In genomic region chr12:22828059-22828458, GRCh38 we compare ENCODE assay signal across 20 cellular contexts.
DNase-seq lines count a peak whose midpoint lies in the region; ATAC-seq, FAIRE-seq and TF ChIP-seq lines count a peak whose summit lies in the region.
"Had no signal": no experiment of that assay in that cellular context is flagged by ENCODE, and none has a peak within 500 bp of the region (broad histone marks: within the 10 kb centered on the region; RNA-seq: fewer than 3 reads in every experiment).

No MANE protein-coding gene starts in this region.

- H3K4me1 ChIP-seq in mesendoderm (ENCODE audit: control insufficient read depth, low read depth, low read length), result no peaks in the 10 kb centered on the region
- H3K4me1 ChIP-seq: esophagus muscularis mucosa, gastrocnemius medialis had no signal

- POLR2A ChIA-PET in activated CD4-positive, alpha-beta T cell treated with anti-CD3 and anti-CD28 coated beads for 36 hours (lab: Charles Lee), result no interaction called here
- POLR2A ChIA-PET in activated CD4-positive, alpha-beta T cell treated with anti-CD3 and anti-CD28 coated beads, Interleukin-2, amount 10 ng/mL, durations not matched to agents 7 days and 5 days (lab: Charles Lee), result no interaction called here

- WGBS in mesendoderm (ENCODE audit: extremely low coverage, insufficient coverage, low lambda C conversion rate), result no CpG with 5 or more reads among the region's 3 CpGs

- no peaks in the 10 kb centered on the region for H3K27me3 ChIP-seq in mesendoderm (ENCODE audit: insufficient read depth, low read length, poor library complexity)
- H3K27me3 ChIP-seq: esophagus muscularis mucosa, gastrocnemius medialis had no signal

- H4K5ac ChIP-seq in mesendoderm (ENCODE audit: low read length), result no peak overlapping the region

- H2BK15ac ChIP-seq in mesendoderm (replicated peaks; ENCODE audit: low read depth), result peak overlapping the region; percentile 57

- no peak overlapping the region for H2BK5ac ChIP-seq in mesendoderm (ENCODE audit: low read length)

- no peaks in the 10 kb centered on the region for H3K36me3 Mint-ChIP-seq in activated CD4-positive, alpha-beta T cell treated with anti-CD3 and anti-CD28 coated beads for 36 hours (ENCODE audit: low read depth)
- H3K36me3 Mint-ChIP-seq in activated CD4-positive, alpha-beta T cell treated with anti-CD3 and anti-CD28 coated beads, Interleukin-2, amount 10 ng/mL, durations not matched to agents 7 days and 5 days (ENCODE audit: low read depth), result no peaks in the 10 kb centered on the region
- H3K36me3 Mint-ChIP-seq: activated naive CD8-positive, alpha-beta T cell treated with anti-CD3 and anti-CD28 coated beads, Interleukin-2, amount 10 ng/mL, durations not matched to agents 7 days and 5 days; naive B cell had no signal

- H3K9me3 Mint-ChIP-seq in activated CD4-positive, alpha-beta T cell treated with anti-CD3 and anti-CD28 coated beads for 36 hours (ENCODE audit: low read depth), result peaks cover 3% of the 10 kb centered on the region
- peaks cover 6% of the 10 kb centered on the region for H3K9me3 Mint-ChIP-seq in activated CD4-positive, alpha-beta T cell treated with anti-CD3 and anti-CD28 coated beads, Interleukin-2, amount 10 ng/mL, durations not matched to agents 7 days and 5 days
- H3K9me3 Mint-ChIP-seq: activated T-helper 2 cell treated with anti-CD3 and anti-CD28 coated beads, Interferon-gamma antibody, Interleukin-2, Interleukin-4, amounts not matched to agents 10 μg/mL and 5 μg/mL and 100 μg/mL, durations not matched to agents 14 hours and 24 hours and 36 hours had no signal

- DNase-seq in activated CD4-positive, alpha-beta T cell treated with anti-CD3 and anti-CD28 coated beads for 36 hours, result no peak
- no peak for DNase-seq in activated CD4-positive, alpha-beta T cell treated with anti-CD3 and anti-CD28 coated beads, Interleukin-2, amount 10 ng/mL, durations not matched to agents 7 days and 5 days
- DNase-seq in mesendoderm (no peak), NCI-H2196 treated with DMSO at 0.1 percent for 48 hours (lab: John Stamatoyannopoulos, UW; ENCODE audit: unreplicated experiment) (no peak), GM12892 (ENCODE audit: insufficient read length) (no peak), NCI-H526 (lab: John Stamatoyannopoulos, UW) (no peak)
- DNase-seq: 8988T; activated naive CD8-positive, alpha-beta T cell treated with anti-CD3 and anti-CD28 coated beads, Interleukin-2, amount 10 ng/mL, durations not matched to agents 7 days and 5 days; effector memory CD8-positive, alpha-beta T cell; gastrocnemius medialis; kidney; naive B cell; NCI-H1436; NCI-H69; retina had no signal

- no peak overlapping the region for H3K4ac ChIP-seq in mesendoderm (ENCODE audit: low read depth, low read length)

- CTCF ChIA-PET in activated CD4-positive, alpha-beta T cell treated with anti-CD3 and anti-CD28 coated beads for 36 hours (lab: Charles Lee), result no interaction called here
- CTCF ChIA-PET in activated CD4-positive, alpha-beta T cell treated with anti-CD3 and anti-CD28 coated beads, Interleukin-2, amount 10 ng/mL, durations not matched to agents 7 days and 5 days (lab: Charles Lee), result no interaction called here

- no peak overlapping the region for H3K4me2 ChIP-seq in mesendoderm (ENCODE audit: low read length)

- no peak overlapping the region for H4K8ac ChIP-seq in mesendoderm (ENCODE audit: low read depth, low read length)

- intact Hi-C loops in activated CD4-positive, alpha-beta T cell treated with anti-CD3 and anti-CD28 coated beads for 36 hours (cut with DNase I, micrococcal nuclease), result no loop called here

- no peak for TF ChIP-seq POLR2A in GM12892 (IDR thresholded peaks at IDR 0.05; ENCODE audit: low read depth, low read length)

- H3K4me3 ChIP-seq in mesendoderm (ENCODE audit: low read length), result no peak overlapping the region
- H3K4me3 ChIP-seq: esophagus muscularis mucosa, gastrocnemius medialis had no signal

- H3K4me3 Mint-ChIP-seq in activated CD4-positive, alpha-beta T cell treated with anti-CD3 and anti-CD28 coated beads for 36 hours, result no peak overlapping the region
- no peak overlapping the region for H3K4me3 Mint-ChIP-seq in activated CD4-positive, alpha-beta T cell treated with anti-CD3 and anti-CD28 coated beads, Interleukin-2, amount 10 ng/mL, durations not matched to agents 7 days and 5 days
- H3K4me3 Mint-ChIP-seq: activated naive CD8-positive, alpha-beta T cell treated with anti-CD3 and anti-CD28 coated beads, Interleukin-2, amount 10 ng/mL, durations not matched to agents 7 days and 5 days; effector memory CD8-positive, alpha-beta T cell; naive B cell had no signal

- no peak overlapping the region for H3K9ac ChIP-seq in mesendoderm (ENCODE audit: low read length)

- H3K56ac ChIP-seq in mesendoderm (ENCODE audit: low read length), result no peak overlapping the region

- H3K4me1 Mint-ChIP-seq in activated CD4-positive, alpha-beta T cell treated with anti-CD3 and anti-CD28 coated beads for 36 hours, result no peaks in the 10 kb centered on the region
- H3K4me1 Mint-ChIP-seq in activated CD4-positive, alpha-beta T cell treated with anti-CD3 and anti-CD28 coated beads, Interleukin-2, amount 10 ng/mL, durations not matched to agents 7 days and 5 days, result no peaks in the 10 kb centered on the region
- H3K4me1 Mint-ChIP-seq: activated naive CD8-positive, alpha-beta T cell treated with anti-CD3 and anti-CD28 coated beads, Interleukin-2, amount 10 ng/mL, durations not matched to agents 7 days and 5 days; naive B cell had no signal

- no peaks in the 10 kb centered on the region for H3K79me2 ChIP-seq in mesendoderm (ENCODE audit: control insufficient read depth, insufficient read depth, low read length)

- H3K23ac ChIP-seq in mesendoderm (ENCODE audit: low read length), result no peak overlapping the region

- ATAC-seq in activated CD4-positive, alpha-beta T cell treated with anti-CD3 and anti-CD28 coated beads for 36 hours, result peak; percentile 47
- ATAC-seq in GM21786 (IDR thresholded peaks at IDR 0.05; ENCODE audit: unreplicated experiment) (peak; percentile 83), HG03354 (IDR thresholded peaks at IDR 0.05; ENCODE audit: poor library complexity, severe bottlenecking, unreplicated experiment) (peak; percentile 79)
- ATAC-seq: effector memory CD8-positive, alpha-beta T cell; gastrocnemius medialis had no signal

- peaks cover 3% of the 10 kb centered on the region for H3K27me3 Mint-ChIP-seq in activated CD4-positive, alpha-beta T cell treated with anti-CD3 and anti-CD28 coated beads for 36 hours
- H3K27me3 Mint-ChIP-seq in activated CD4-positive, alpha-beta T cell treated with anti-CD3 and anti-CD28 coated beads, Interleukin-2, amount 10 ng/mL, durations not matched to agents 7 days and 5 days, result no peaks in the 10 kb centered on the region
- H3K27me3 Mint-ChIP-seq: activated naive CD8-positive, alpha-beta T cell treated with anti-CD3 and anti-CD28 coated beads, Interleukin-2, amount 10 ng/mL, durations not matched to agents 7 days and 5 days had no signal

- no peak overlapping the region for H2BK120ac ChIP-seq in mesendoderm (ENCODE audit: low read depth, low read length)

- no peak for FAIRE-seq in GM12892 (lab: Jason Lieb, UNC)
- FAIRE-seq: kidney, TTC549 had no signal

- no peak overlapping the region for H3K27ac ChIP-seq in mesendoderm (ENCODE audit: low read depth, low read length)
- H3K27ac ChIP-seq: esophagus muscularis mucosa, gastrocnemius medialis had no signal

- H3K18ac ChIP-seq in mesendoderm (ENCODE audit: low read length), result no peak overlapping the region

- no peaks in the 10 kb centered on the region for H3K36me3 ChIP-seq in mesendoderm (ENCODE audit: control insufficient read depth, insufficient read depth, low read length)
- H3K36me3 ChIP-seq: esophagus muscularis mucosa, gastrocnemius medialis had no signal

- H3K79me1 ChIP-seq in mesendoderm (ENCODE audit: low read length), result no peaks in the 10 kb centered on the region

- no peak overlapping the region for H2AK5ac ChIP-seq in mesendoderm (ENCODE audit: low read length)

- H3K27ac Mint-ChIP-seq in activated CD4-positive, alpha-beta T cell treated with anti-CD3 and anti-CD28 coated beads for 36 hours, result no peak overlapping the region
- H3K27ac Mint-ChIP-seq in activated CD4-positive, alpha-beta T cell treated with anti-CD3 and anti-CD28 coated beads, Interleukin-2, amount 10 ng/mL, durations not matched to agents 7 days and 5 days, result no peak overlapping the region
- H3K27ac Mint-ChIP-seq: activated naive CD8-positive, alpha-beta T cell treated with anti-CD3 and anti-CD28 coated beads, Interleukin-2, amount 10 ng/mL, durations not matched to agents 7 days and 5 days; activated T-helper 2 cell treated with anti-CD3 and anti-CD28 coated beads, Interferon-gamma antibody, Interleukin-2, Interleukin-4, amounts not matched to agents 10 μg/mL and 5 μg/mL and 100 μg/mL, durations not matched to agents 14 hours and 24 hours and 36 hours; effector memory CD8-positive, alpha-beta T cell; naive B cell had no signal
